Comparison of ENCODE assay signal across 17 cellular contexts in the genomic region with DNA sequence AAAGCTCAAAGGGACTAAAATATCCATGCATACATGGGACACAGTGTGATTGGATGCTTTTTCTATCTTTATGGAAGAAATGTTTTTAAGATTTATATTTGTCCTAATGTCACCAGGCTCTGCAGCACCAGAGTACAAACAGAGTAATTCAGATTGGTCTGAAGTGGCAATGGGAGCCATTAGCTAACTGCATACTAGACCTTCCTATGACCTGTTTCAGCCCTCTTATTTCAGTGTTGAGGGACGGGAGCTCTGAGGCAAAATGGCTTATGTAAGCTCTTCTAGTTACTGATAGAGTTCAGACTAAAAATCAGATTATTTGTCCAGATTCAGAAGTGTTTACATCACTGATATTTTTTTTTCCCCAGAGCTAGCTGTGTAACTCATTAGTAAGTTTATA.
"Had no signal": no experiment of that assay in that cellular context is flagged by ENCODE, and none has a peak within 500 bp of the region (broad histone marks: within the 10 kb centered on the region; RNA-seq: fewer than 3 reads in every experiment).

No MANE protein-coding gene starts in this region.

- H3K36me3 ChIP-seq: heart left ventricle, ovary, tibial nerve had no signal

- H3K4me2 ChIP-seq: neural progenitor cell had no signal

- H3K4me3 ChIP-seq: heart left ventricle, neural progenitor cell, ovary, testis, tibial nerve had no signal

- H3K9me3 ChIP-seq: heart left ventricle, ovary, testis, tibial nerve had no signal

- H2AFZ ChIP-seq: neural progenitor cell had no signal

- ATAC-seq: heart left ventricle; natural killer cell; right cardiac atrium; stimulated activated effector memory CD8-positive, alpha-beta T cell treated with anti-CD3 and anti-CD28 coated beads, Interleukin-12 subunit alpha, Interleukin-12 subunit beta, amount 100 ng/mL, for 72 hours; stimulated activated naive CD8-positive, alpha-beta T cell treated with anti-CD3 and anti-CD28 coated beads, Interleukin-15, Interleukin-2, amounts not matched to agents 100 U/mL and 50 U/mL, for 24 hours had no signal

- H3K27me3 ChIP-seq: dorsolateral prefrontal cortex, neural progenitor cell, ovary, testis had no signal

- H3K27ac ChIP-seq: heart left ventricle, neural progenitor cell, ovary, testis, tibial nerve had no signal

- DNase-seq: cortex of kidney; dorsolateral prefrontal cortex; effector CD8-positive, alpha-beta T cell; heart left ventricle; hippocampal formation; kidney glomerular epithelial cell; natural killer cell; nucleus accumbens; ovary; right cardiac atrium; small intestine; stimulated activated CD4-positive, alpha-beta T cell treated with anti-CD3 and anti-CD28 coated beads, Interleukin-2, amount 100 ng/mL, for 48 hours; stimulated activated naive CD8-positive, alpha-beta T cell treated with anti-CD3 and anti-CD28 coated beads, Interleukin-15, Interleukin-2, amounts not matched to agents 100 U/mL and 50 U/mL, for 24 hours; testis had no signal
